8 cellular contexts compared by ENCODE assay signal in genomic region chr4:71229477-71230257, GRCh38.
DNase-seq lines count a peak whose midpoint lies in the region; ATAC-seq and TF ChIP-seq lines count a peak whose summit lies in the region.

No MANE protein-coding gene starts in this region.

- H3K27me3 Mint-ChIP-seq in Calu3 (ENCODE audit: unreplicated experiment): no peaks in the 10 kb centered on the region

- H3K36me3 ChIP-seq in NT2/D1 (ENCODE audit: insufficient read depth, insufficient read length, low read length): no peaks in the 10 kb centered on the region
- no peaks in the 10 kb centered on the region for H3K36me3 ChIP-seq in duodenal mucosa (ENCODE audit: control insufficient read depth in 1 of 2, insufficient read depth in 2 of 2, low read length in 2 of 2)
- H3K36me3 ChIP-seq in mesenchymal stem cell (ENCODE audit: control insufficient read depth in 1 of 2, insufficient read depth in 2 of 2, low read depth in 1 of 2, low read length in 2 of 2): no peaks in the 10 kb centered on the region
- no peaks in the 10 kb centered on the region for H3K36me3 ChIP-seq in vagina

- H3K9ac ChIP-seq in NT2/D1 (ENCODE audit: insufficient read length, low read depth): no peak overlapping the region
- H3K9ac ChIP-seq in duodenal mucosa (ENCODE audit: low read depth in 1 of 2, low read length in 2 of 2): peak overlapping the region; percentile 4 to 34
- peak overlapping the region; percentile 10 for H3K9ac ChIP-seq in mesenchymal stem cell (ENCODE audit: low read length)

- H3K27me3 ChIP-seq in NT2/D1 (ENCODE audit: insufficient read depth, insufficient read length) (no peaks in the 10 kb centered on the region), duodenal mucosa (ENCODE audit: control insufficient read depth in 1 of 2, insufficient read depth in 2 of 2, low read length in 2 of 2) (no peaks in the 10 kb centered on the region), mesenchymal stem cell (ENCODE audit: control insufficient read depth in 1 of 2, insufficient read depth in 1 of 2, low read length in 2 of 2) (no peaks in the 10 kb centered on the region), vagina (no peaks in the 10 kb centered on the region)

- H2BK5ac ChIP-seq in mesenchymal stem cell (ENCODE audit: low read depth, low read length, poor library complexity, severe bottlenecking): no peak overlapping the region

- intact Hi-C loops in Calu3 (cut with micrococcal nuclease; ENCODE audit: unreplicated experiment) (loop anchor here (2.0 kb wide), 1 partner anchor 483 kb away; no protein-coding TSS in a partner anchor), vagina (cut with DNase I) (no loop called here)

- no peak overlapping the region for H2AFZ ChIP-seq in mesenchymal stem cell (ENCODE audit: low read depth, low read length)

- H3K4me1 Mint-ChIP-seq in Calu3 (ENCODE audit: low read depth, unreplicated experiment): peaks cover 25% of the 10 kb centered on the region

- TF ChIP-seq CTCF in Calu3 (IDR thresholded peaks at IDR 0.05; ENCODE audit: unreplicated experiment) (peak; percentile 40), vagina (IDR thresholded peaks at IDR 0.05) (no peak)

- H2BK120ac ChIP-seq in mesenchymal stem cell (ENCODE audit: low read depth, low read length): no peak overlapping the region

- ATAC-seq in GM21619 (IDR thresholded peaks at IDR 0.05; ENCODE audit: unreplicated experiment) (peak; percentile 77), GM21381 (IDR thresholded peaks at IDR 0.05; ENCODE audit: unreplicated experiment) (no peak)

- no peak overlapping the region for H2AK5ac ChIP-seq in mesenchymal stem cell (ENCODE audit: low read length, severe bottlenecking)

- H3K4me3 ChIP-seq in NT2/D1 (ENCODE audit: insufficient read length, low read depth) (no peak overlapping the region), duodenal mucosa (ENCODE audit: low read depth in 1 of 2, low read length in 2 of 2) (no peak overlapping the region), mesenchymal stem cell (ENCODE audit: insufficient read depth in 1 of 2, low read depth in 1 of 2, low read length in 2 of 2) (no peak overlapping the region), vagina (no peak overlapping the region)

- no peaks in the 10 kb centered on the region for H3K9me3 Mint-ChIP-seq in Calu3 (ENCODE audit: low read depth, unreplicated experiment)

- no peak overlapping the region for H2BK15ac ChIP-seq in mesenchymal stem cell (ENCODE audit: low read depth, poor library complexity, severe bottlenecking)

- 3% methylated on average over 6 of the region's 9 CpGs for WGBS in mesenchymal stem cell

- no peaks in the 10 kb centered on the region for H3K36me3 Mint-ChIP-seq in Calu3 (ENCODE audit: insufficient read depth, unreplicated experiment)

- H3K4me1 ChIP-seq in NT2/D1 (ENCODE audit: insufficient read depth, insufficient read length) (no peaks in the 10 kb centered on the region), duodenal mucosa (ENCODE audit: control insufficient read depth in 1 of 2, insufficient read depth in 2 of 2, low read length in 2 of 2) (peaks cover 26 to 34% of the 10 kb centered on the region in 2 donors), mesenchymal stem cell (ENCODE audit: control insufficient read depth, insufficient read depth, low read depth, low read length) (peaks cover 2% of the 10 kb centered on the region), vagina (peaks cover 21% of the 10 kb centered on the region)

- H3K18ac ChIP-seq in mesenchymal stem cell (ENCODE audit: low read depth in 1 of 2, low read length in 2 of 2): no peak overlapping the region

- no peak overlapping the region for H3K27ac Mint-ChIP-seq in Calu3 (ENCODE audit: unreplicated experiment)

- BruUV-seq in Calu3 (replicated peaks; lab: Mats Ljungman, UMichigan): no TSS peak

- CTCF ChIA-PET in Calu3 (lab: Charles Lee): interaction anchor here (0.6 to 1.1 kb wide), 5 partner anchors 9 to 324 kb away, joined by 3 to 4 read pairs (median 3); no protein-coding TSS in a partner anchor

- no peak overlapping the region for H3K4ac ChIP-seq in mesenchymal stem cell (ENCODE audit: low read depth in 1 of 2, low read length in 2 of 2)

- H3K4me3 Mint-ChIP-seq in Calu3 (ENCODE audit: low read depth, unreplicated experiment): no peak overlapping the region

- peak overlapping the region; percentile 39 for H3K4me2 ChIP-seq in mesenchymal stem cell (ENCODE audit: low read length, poor library complexity, severe bottlenecking)

- H3K9me3 ChIP-seq in NT2/D1 (ENCODE audit: insufficient read depth, low read length) (no peaks in the 10 kb centered on the region), duodenal mucosa (ENCODE audit: control insufficient read depth in 1 of 2, low read length in 2 of 2) (no peaks in the 10 kb centered on the region), mesenchymal stem cell (ENCODE audit: control insufficient read depth, low read length) (no peaks in the 10 kb centered on the region), vagina (no peaks in the 10 kb centered on the region)

- no peak overlapping the region for H3K23ac ChIP-seq in mesenchymal stem cell (ENCODE audit: low read length in 2 of 2)

- no peak overlapping the region for H4K91ac ChIP-seq in mesenchymal stem cell (ENCODE audit: low read length)

- H3K14ac ChIP-seq in mesenchymal stem cell (ENCODE audit: low read length in 2 of 2): no peak overlapping the region

- H3K27ac ChIP-seq in duodenal mucosa (ENCODE audit: low read depth, low read length) (no peak overlapping the region), mesenchymal stem cell (ENCODE audit: low read length, poor library complexity, severe bottlenecking) (no peak overlapping the region), vagina (no peak overlapping the region)

- DNase-seq in Calu3 (peak; percentile 15), NT2/D1 (ENCODE audit: low read depth, low spot score) (peak; percentile 9), mesenchymal stem cell (peak; percentile 71), vagina (ENCODE audit: extremely low spot score in 2 of 2) (no peak)
- no peak for DNase-seq in activated CD4-positive, alpha-beta T cell treated with anti-CD3 and anti-CD28 coated beads for 4 hours

- H3K79me1 ChIP-seq in mesenchymal stem cell (replicated peaks; ENCODE audit: low read length, poor library complexity, severe bottlenecking): peaks cover 5% of the 10 kb centered on the region

- no peak overlapping the region for H4K8ac ChIP-seq in mesenchymal stem cell (ENCODE audit: low read length)

- no peak for TF ChIP-seq POLR2A in vagina (IDR thresholded peaks at IDR 0.05)

- H2BK12ac ChIP-seq in mesenchymal stem cell (ENCODE audit: low read length in 2 of 2): peak overlapping the region in 1 of 2 experiments; percentile 64

Comparison
In these comparisons a context has a peak if more than half of its experiments do, and no peak if none do; other contexts are left out.
1. DNase-seq: peak in Calu3 (single experiment), NT2/D1 (single experiment) and mesenchymal stem cell (single experiment); none in activated CD4-positive, alpha-beta T cell treated with anti-CD3 and anti-CD28 coated beads for 4 hours (0 of 2) and vagina (0 of 2).